In genomic region chr19:44071824-44072542, GRCh38 we compare ENCODE assay signal across 8 cellular contexts. TPM values are rescaled to one million over a fixed set of nuclear protein-coding genes. Genes with fewer than 3 reads are reported as not detected.
A peak's percentile ranks its signal among the peaks of the same experiment; 100 is the strongest.
DNase-seq lines count a peak whose midpoint lies in the region; ATAC-seq, FAIRE-seq and TF ChIP-seq lines count a peak whose summit lies in the region.

Gene ZNF284 (plus strand): TSS chr19:44072159. CDS start chr19:44076390, 4,231 bp downstream.

- WGBS in prostate gland = 1% methylated on average over 40 of the region's 40 CpGs

- intact Hi-C loops in prostate gland (cut with DNase I) = no loop called here

- H3K4me3 ChIP-seq in right atrium auricular region (peak within 1 kb of the TSS; percentile 56 to 72), prostate gland (peak within 1 kb of the TSS; percentile 49 to 64)

- peak; percentile 100 for ATAC-seq in T-helper 17 cell

- peaks cover 0 to 16% of the 10 kb centered on the region in 2 donors for H3K4me1 ChIP-seq in right atrium auricular region
- H3K4me1 ChIP-seq in prostate gland (replicated peaks) = peaks cover 4% of the 10 kb centered on the region

- H3K27me3 Mint-ChIP-seq in T-helper 17 cell = no peaks in the 10 kb centered on the region

- POLR2A ChIA-PET in HEK293T (lab: Yijun Ruan, JAX) = interaction anchor here (1.4 kb wide), 1 partner anchor 121 kb away, joined by 4 read pairs; the partner anchor contains the start of gene ZNF221

- TF ChIP-seq CTCF in right atrium auricular region (IDR thresholded peaks at IDR 0.05) (no peak), prostate gland (IDR thresholded peaks at IDR 0.05) (no peak)

- no peak for TF ChIP-seq POLR2A in prostate gland (IDR thresholded peaks at IDR 0.05)

- peak; percentile 78 for DNase-seq in GF-D8 (lab: John Stamatoyannopoulos, UW)
- peak; percentile 83 for DNase-seq in HEK293T (ENCODE audit: extremely low spot score)
- peak; percentile 81 to 95 (median 88) for DNase-seq in NCI-H1417 (lab: John Stamatoyannopoulos, UW)
- DNase-seq in T-helper 17 cell = peak; percentile 49 to 67 (median 67)
- peak; percentile 48 to 95 (median 82) for DNase-seq in amygdala (lab: John Stamatoyannopoulos, UW)
- peak; percentile 86 for DNase-seq in right atrium auricular region (ENCODE audit: low spot score)
- peak; percentile 92 for DNase-seq in prostate gland (ENCODE audit: low spot score)
- DNase-seq in urothelium cell line (ENCODE audit: low spot score) = peak; percentile 94

- peak within 1 kb of the TSS; percentile 88 for H3K4me3 Mint-ChIP-seq in T-helper 17 cell

- FAIRE-seq in urothelium cell line (lab: Jason Lieb, UNC) = peak; percentile 94

- peaks cover 9% of the 10 kb centered on the region for H3K36me3 ChIP-seq in right atrium auricular region
- no peaks in the 10 kb centered on the region for H3K36me3 ChIP-seq in prostate gland

- H3K27ac ChIP-seq in right atrium auricular region (peak within 1 kb of the TSS in 1 of 2 donors; percentile 54), prostate gland (peak within 1 kb of the TSS; percentile 37 to 55)

- H3K27me3 ChIP-seq in right atrium auricular region (no peaks in the 10 kb centered on the region), prostate gland (replicated peaks; ENCODE audit: insufficient read depth) (no peaks in the 10 kb centered on the region)

- peaks cover 17% of the 10 kb centered on the region for H3K4me1 Mint-ChIP-seq in T-helper 17 cell

- peak within 1 kb of the TSS; percentile 66 for H3K27ac Mint-ChIP-seq in T-helper 17 cell

- CTCF ChIA-PET in HEK293T (lab: Yijun Ruan, JAX) = no interaction called here

- H3K9me3 ChIP-seq in T-helper 17 cell (ENCODE audit: control insufficient read depth, low read length, poor library complexity, severe bottlenecking) = peaks cover 3% of the 10 kb centered on the region
- H3K9me3 ChIP-seq in right atrium auricular region = peaks cover 0 to 19% of the 10 kb centered on the region in 2 donors
- H3K9me3 ChIP-seq in prostate gland = no peaks in the 10 kb centered on the region

- H3K36me3 Mint-ChIP-seq in T-helper 17 cell (ENCODE audit: low read depth) = peaks cover 2% of the 10 kb centered on the region

TF ChIP-seq in HEK293T, 16 proteins besides CTCF, POLR2A, EP300 and RAD21:
- no peak for TF ChIP-seq CTBP1 (IDR thresholded peaks at IDR 0.05; ENCODE audit: borderline replicate concordance)
- TF ChIP-seq TARDBP (IDR thresholded peaks at IDR 0.05) = no peak
- TF ChIP-seq BHLHE40 (IDR thresholded peaks at IDR 0.05; ENCODE audit: borderline replicate concordance) = no peak
- TF ChIP-seq NFRKB (IDR thresholded peaks at IDR 0.05) = no peak
- TF ChIP-seq ARNT (IDR thresholded peaks at IDR 0.05) = no peak
- TF ChIP-seq ELF4 (IDR thresholded peaks at IDR 0.05) = peak; percentile 51
- TF ChIP-seq FOXA1 (IDR thresholded peaks at IDR 0.05) = no peak
- no peak for TF ChIP-seq FOXM1 (IDR thresholded peaks at IDR 0.05; ENCODE audit: borderline replicate concordance)
- TF ChIP-seq L3MBTL2 (conservative IDR thresholded peaks at IDR 0.05) = peak; percentile 89

RNA-seq across cellular contexts. Expression of gene ZNF284, which starts in this region (rescaled TPM):
- total RNA-seq in T-helper 17 cell = 1 to 10 TPM; 1.6 to 1.9 TPM
- 1 to 10 TPM; 1.2 to 1.6 TPM for total RNA-seq in right atrium auricular region
- 1 to 10 TPM; 1.3 to 1.8 TPM for total RNA-seq in prostate gland
